ENCODE assay signal across 1 cellular context in genomic region chr11:34558673-34559072, GRCh38.
TF ChIP-seq lines count a peak whose summit lies in the region.

No MANE protein-coding gene starts in this region.

TF ChIP-seq in GM23338, 12 proteins besides CTCF, POLR2A, EP300 and RAD21 (continued from another document):
- TF ChIP-seq REST (IDR thresholded peaks at IDR 0.05; ENCODE audit: unreplicated experiment) (no peak), POLR2AphosphoS5 (IDR thresholded peaks at IDR 0.05; ENCODE audit: low read depth) (no peak), NANOG (IDR thresholded peaks at IDR 0.05; ENCODE audit: borderline replicate concordance) (no peak)
